ENCODE assay signal across 32 cellular contexts in the genomic region with DNA sequence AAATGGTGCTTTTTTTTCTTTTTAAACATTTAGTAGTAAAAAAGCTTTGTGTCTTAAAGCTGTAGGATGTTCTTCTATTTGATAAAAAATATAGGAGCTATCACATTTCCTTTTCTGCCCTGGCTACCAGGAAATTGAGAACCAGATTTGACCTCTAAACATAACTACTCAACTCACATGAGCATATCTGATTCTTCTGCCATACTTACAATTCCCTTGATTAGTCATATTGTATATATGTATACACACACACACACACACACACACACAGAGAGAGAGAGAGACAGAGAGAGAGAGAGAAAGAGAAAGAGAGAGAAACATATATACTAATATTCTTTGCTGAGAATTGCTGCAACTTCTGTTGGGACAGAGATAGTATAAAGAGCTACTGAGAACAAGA. TPM values are rescaled to one million over a fixed set of nuclear protein-coding genes. Genes with fewer than 3 reads are reported as not detected.
"Had no signal": no experiment of that assay in that cellular context is flagged by ENCODE, and none has a peak within 500 bp of the region (broad histone marks: within the 10 kb centered on the region; RNA-seq: fewer than 3 reads in every experiment).

No MANE protein-coding gene starts in this region.

- H3K27me3 Mint-ChIP-seq: activated CD8-positive, alpha-beta T cell treated with anti-CD3 and anti-CD28 coated beads for 36 hours; activated naive CD8-positive, alpha-beta T cell treated with anti-CD3 and anti-CD28 coated beads, Interleukin-2, amount 10 ng/mL, durations not matched to agents 7 days and 5 days; dendritic cell treated with granulocyte-macrophage colony-stimulating factor and Interleukin-4, amounts not matched to agents 40 ng/mL and 50 ng/mL, for 4 days; memory B cell; stimulated activated naive B cell treated with anti-CD40 and anti-IgM and Interleukin-4, amounts not matched to agents 10 μg/mL and 1 μg/mL and 100 μg/mL, for 72 hours had no signal

- H3K4me3 ChIP-seq: breast epithelium, gastroesophageal sphincter, hepatocyte, neural progenitor cell, psoas muscle, sigmoid colon, smooth muscle cell, stomach, thyroid gland, upper lobe of left lung, vagina had no signal

- H3K27ac Mint-ChIP-seq: activated CD8-positive, alpha-beta T cell treated with anti-CD3 and anti-CD28 coated beads for 36 hours; activated naive CD8-positive, alpha-beta T cell treated with anti-CD3 and anti-CD28 coated beads, Interleukin-2, amount 10 ng/mL, durations not matched to agents 7 days and 5 days; dendritic cell treated with granulocyte-macrophage colony-stimulating factor and Interleukin-4, amounts not matched to agents 40 ng/mL and 50 ng/mL, for 4 days; endodermal cell; memory B cell; natural killer cell; neural progenitor cell; stimulated activated naive B cell treated with anti-CD40 and anti-IgM and Interleukin-4, amounts not matched to agents 10 μg/mL and 1 μg/mL and 100 μg/mL, for 72 hours had no signal

- H3K4me1 Mint-ChIP-seq: endodermal cell; memory B cell; natural killer cell; neural progenitor cell; stimulated activated naive B cell treated with anti-CD40 and anti-IgM and Interleukin-4, amounts not matched to agents 10 μg/mL and 1 μg/mL and 100 μg/mL, for 72 hours had no signal

- DNase-seq: activated CD4-positive, alpha-beta T cell treated with anti-CD3 and anti-CD28 coated beads, Interleukin-2, amount 50 U/mL, for 1 hour; activated CD4-positive, CD25-positive, alpha-beta regulatory T cell treated with anti-CD3 and anti-CD28 coated beads, Interleukin-2, amount 50 U/mL, for 72 hours; activated CD8-positive, alpha-beta T cell treated with anti-CD3 and anti-CD28 coated beads for 36 hours; activated naive CD4-positive, alpha-beta T cell; activated naive CD8-positive, alpha-beta T cell treated with anti-CD3 and anti-CD28 coated beads, Interleukin-2, amount 10 ng/mL, durations not matched to agents 7 days and 5 days; activated T-cell treated with anti-CD3 and anti-CD28 coated beads, Interleukin-2, amount 50 U/mL, for 48 hours; amygdala; central memory CD4-positive, alpha-beta T cell; endodermal cell; kidney; natural killer cell; occipital lobe; psoas muscle; sigmoid colon; stimulated activated CD4-positive, alpha-beta T cell treated with anti-CD3 and anti-CD28 coated beads, Interleukin-15, amount 100 ng/mL, for 24 hours; stimulated activated CD4-positive, alpha-beta T cell treated with anti-CD3 and anti-CD28 coated beads, Interleukin-2, amount 100 ng/mL, for 24 hours; stimulated activated naive B cell treated with anti-CD40 and anti-IgM and Interleukin-4, amounts not matched to agents 10 μg/mL and 1 μg/mL and 100 μg/mL, for 72 hours; stomach; T-helper 2 cell; thyroid gland; upper lobe of left lung had no signal

- H3K4me3 Mint-ChIP-seq: activated CD8-positive, alpha-beta T cell treated with anti-CD3 and anti-CD28 coated beads for 36 hours; activated naive CD8-positive, alpha-beta T cell treated with anti-CD3 and anti-CD28 coated beads, Interleukin-2, amount 10 ng/mL, durations not matched to agents 7 days and 5 days; dendritic cell treated with granulocyte-macrophage colony-stimulating factor and Interleukin-4, amounts not matched to agents 40 ng/mL and 50 ng/mL, for 4 days; endodermal cell; memory B cell; natural killer cell; neural progenitor cell; stimulated activated naive B cell treated with anti-CD40 and anti-IgM and Interleukin-4, amounts not matched to agents 10 μg/mL and 1 μg/mL and 100 μg/mL, for 72 hours had no signal

- H3K9me3 Mint-ChIP-seq: dendritic cell treated with granulocyte-macrophage colony-stimulating factor and Interleukin-4, amounts not matched to agents 40 ng/mL and 50 ng/mL, for 4 days; endodermal cell; memory B cell had no signal

RNA-seq across cellular contexts. Expression of a gene that starts 23.0 kb away (rescaled TPM):
- total RNA-seq: activated CD8-positive, alpha-beta T cell treated with anti-CD3 and anti-CD28 coated beads for 36 hours; activated naive CD8-positive, alpha-beta T cell treated with anti-CD3 and anti-CD28 coated beads, Interleukin-2, amount 10 ng/mL, durations not matched to agents 7 days and 5 days; breast epithelium; endodermal cell; esophagus mucosa; gastroesophageal sphincter; kidney; lower leg skin; mononuclear cell; natural killer cell; occipital lobe; psoas muscle; sigmoid colon; smooth muscle cell; stomach; upper lobe of left lung; vagina had no signal
- polyA plus RNA-seq: psoas muscle, sigmoid colon, smooth muscle cell had no signal
